In genomic region chr7:83301416-83301815, GRCh38 we compare ENCODE assay signal across 28 cellular contexts.
DNase-seq lines count a peak whose midpoint lies in the region; ATAC-seq, FAIRE-seq and TF ChIP-seq lines count a peak whose summit lies in the region.
"Had no signal": no experiment of that assay in that cellular context is flagged by ENCODE, and none has a peak within 500 bp of the region (broad histone marks: within the 10 kb centered on the region; RNA-seq: fewer than 3 reads in every experiment).

No MANE protein-coding gene starts in this region.

- peaks cover 18% of the 10 kb centered on the region for H3K4me1 Mint-ChIP-seq in chondrocyte (ENCODE audit: low read depth)
- H3K4me1 Mint-ChIP-seq: endodermal cell; H9; IgD-negative memory B cell; mesothelial cell of epicardium; naive thymus-derived CD8-positive, alpha-beta T cell had no signal

- FAIRE-seq in RCC 7860 (lab: Jason Lieb, UNC) (no peak), GM19239 (lab: Jason Lieb, UNC) (no peak)
- FAIRE-seq: GM18507 had no signal

- ATAC-seq in Right ventricle myocardium superior (ENCODE audit: poor library complexity), result no peak
- ATAC-seq: heart right ventricle; left lung; naive thymus-derived CD8-positive, alpha-beta T cell had no signal

- H3K9ac ChIP-seq in GM23248, result no peak overlapping the region
- H3K9ac ChIP-seq in adipocyte (ENCODE audit: low read length), result no peak overlapping the region

- no peak for TF ChIP-seq CTCF in chondrocyte (IDR thresholded peaks at IDR 0.05)

- no peaks in the 10 kb centered on the region for H3K9me2 ChIP-seq in GM23248 (ENCODE audit: insufficient read depth)

- no peaks in the 10 kb centered on the region for H4K20me1 ChIP-seq in GM23248 (ENCODE audit: insufficient read depth)

- H3K27me3 Mint-ChIP-seq in chondrocyte (ENCODE audit: low read depth), result no peaks in the 10 kb centered on the region
- H3K27me3 Mint-ChIP-seq: IgD-negative memory B cell; naive thymus-derived CD8-positive, alpha-beta T cell had no signal

- H3K9me3 Mint-ChIP-seq in chondrocyte (ENCODE audit: low read depth), result no peaks in the 10 kb centered on the region
- H3K9me3 Mint-ChIP-seq: activated T-helper 1 cell treated with anti-CD3 and anti-CD28 coated beads, Interleukin-12 subunit alpha, Interleukin-12 subunit beta, Interleukin-2, Interleukin-4 antibody, amounts not matched to agents 30 ng/mL and 10 ng/mL and 1 ng/mL, durations not matched to agents 14 hours and 24 hours and 36 hours; endodermal cell; H9; mesothelial cell of epicardium had no signal

- no peak overlapping the region for H3K27ac ChIP-seq in GM23248
- H3K27ac ChIP-seq: heart right ventricle, left lung, thoracic aorta, vagina had no signal

- H3K36me3 ChIP-seq in GM23248 (ENCODE audit: low read depth), result no peaks in the 10 kb centered on the region
- H3K36me3 ChIP-seq in adipocyte (ENCODE audit: control insufficient read depth, insufficient read depth, low read length, severe bottlenecking), result no peaks in the 10 kb centered on the region
- H3K36me3 ChIP-seq: heart right ventricle, left lung, thoracic aorta, vagina had no signal

- H3K4me1 ChIP-seq in GM23248 (ENCODE audit: insufficient read depth) (0 out of 2 replicates have a peak, but pooled peaks cover 3% of the 10 kb centered on the region), adipocyte (ENCODE audit: control insufficient read depth, insufficient read depth, low read length) (peaks cover 10% of the 10 kb centered on the region)
- H3K4me1 ChIP-seq: heart right ventricle, left lung, vagina had no signal

- no peaks in the 10 kb centered on the region for H3K79me2 ChIP-seq in GM23248 (ENCODE audit: insufficient read depth)

- intact Hi-C loops in Right ventricle myocardium superior (cut with DNase I), result no loop called here

- no peak overlapping the region for H3K4me2 ChIP-seq in GM23248 (ENCODE audit: unreplicated experiment)

- H3K27me3 ChIP-seq in GM23248 (replicated peaks; ENCODE audit: insufficient read depth), result no peaks in the 10 kb centered on the region
- no peaks in the 10 kb centered on the region for H3K27me3 ChIP-seq in adipocyte (replicated peaks; ENCODE audit: control insufficient read depth, insufficient read depth, low read length)
- H3K27me3 ChIP-seq: heart right ventricle, left lung, vagina had no signal

- H3K9me3 ChIP-seq in GM23248 (ENCODE audit: low read depth) (no peaks in the 10 kb centered on the region), adipocyte (ENCODE audit: control insufficient read depth, low read length) (no peaks in the 10 kb centered on the region)
- H3K9me3 ChIP-seq: heart right ventricle, thoracic aorta, vagina had no signal

- 67 to 79% methylated on average over 1 of the region's 1 CpG for WGBS in GM23248 (ENCODE audit: low coverage in 1 of 2, low lambda C conversion rate in 2 of 2, missing lambda C conversion rate in 2 of 2), 2 experiments

- H3K36me3 Mint-ChIP-seq in chondrocyte (ENCODE audit: low read depth), result no peaks in the 10 kb centered on the region
- H3K36me3 Mint-ChIP-seq: mesothelial cell of epicardium; naive thymus-derived CD8-positive, alpha-beta T cell had no signal

- no peaks in the 10 kb centered on the region for H3F3A ChIP-seq in GM23248 (ENCODE audit: insufficient read depth)

- H3K4me3 Mint-ChIP-seq in chondrocyte (ENCODE audit: unreplicated experiment), result no peak overlapping the region
- H3K4me3 Mint-ChIP-seq: activated T-helper 1 cell treated with anti-CD3 and anti-CD28 coated beads, Interleukin-12 subunit alpha, Interleukin-12 subunit beta, Interleukin-2, Interleukin-4 antibody, amounts not matched to agents 30 ng/mL and 10 ng/mL and 1 ng/mL, durations not matched to agents 14 hours and 24 hours and 36 hours; endodermal cell; H9; IgD-negative memory B cell; mesothelial cell of epicardium; naive thymus-derived CD8-positive, alpha-beta T cell had no signal

- DNase-seq in GM23248 (peak; percentile 45), adipocyte (ENCODE audit: low read depth) (peak; percentile 51), dermis microvascular lymphatic vessel endothelial cell (ENCODE audit: low read depth in 2 of 2) (peak; percentile 73 to 92), lung microvascular endothelial cell (ENCODE audit: low read depth in 2 of 2) (peak; percentile 83 to 88), chondrocyte (ENCODE audit: low spot score) (no peak), RCC 7860 (ENCODE audit: low spot score) (no peak), GM19239 (ENCODE audit: insufficient read length, low spot score) (no peak), Right ventricle myocardium superior (no peak)
- DNase-seq: activated naive CD4-positive, alpha-beta T cell treated with anti-CD3 and anti-CD28 coated beads, Interleukin-2, amount 50 U/mL, for 16 hours; aorta; DMS79; endodermal cell; H9; heart right ventricle; left lung; naive thymus-derived CD8-positive, alpha-beta T cell; NCI-H1105 treated with DMSO at 0.1 percent for 48 hours; NCI-H2081; NCI-H345; NCI-H748 treated with DMSO at 0.1 percent for 48 hours; stimulated activated CD4-positive, alpha-beta T cell treated with anti-CD3 and anti-CD28 coated beads, Interleukin-4, amount 100 ng/mL, for 24 hours; stimulated activated naive CD4-positive, alpha-beta T cell had no signal

- no peak overlapping the region for H3K27ac Mint-ChIP-seq in chondrocyte (ENCODE audit: unreplicated experiment)
- H3K27ac Mint-ChIP-seq: activated T-helper 1 cell treated with anti-CD3 and anti-CD28 coated beads, Interleukin-12 subunit alpha, Interleukin-12 subunit beta, Interleukin-2, Interleukin-4 antibody, amounts not matched to agents 30 ng/mL and 10 ng/mL and 1 ng/mL, durations not matched to agents 14 hours and 24 hours and 36 hours; endodermal cell; H9; IgD-negative memory B cell; mesothelial cell of epicardium; naive thymus-derived CD8-positive, alpha-beta T cell had no signal

- no peak overlapping the region for H3K4me3 ChIP-seq in GM23248
- no peak overlapping the region for H3K4me3 ChIP-seq in adipocyte (ENCODE audit: low read length)
- H3K4me3 ChIP-seq: heart right ventricle, left lung, thoracic aorta, vagina had no signal

- no peak overlapping the region for H2AFZ ChIP-seq in GM23248

- in situ Hi-C loops in GM23248 (cut with MboI), result no loop called here

Comparison
In these comparisons a context has a peak if more than half of its experiments do, and no peak if none do; other contexts are left out.
1. DNase-seq: peak in GM23248 (single experiment), adipocyte (single experiment), dermis microvascular lymphatic vessel endothelial cell (2 of 2) and lung microvascular endothelial cell (2 of 2); none in chondrocyte (single experiment), RCC 7860 (single experiment), GM19239 (single experiment) and Right ventricle myocardium superior (single experiment).